In genomic region chr3:105162448-105162847, GRCh38 we compare ENCODE assay signal across 1 cellular context.
TF ChIP-seq lines count a peak whose summit lies in the region.

No MANE protein-coding gene starts in this region.

TF ChIP-seq in SK-N-SH, 30 proteins besides CTCF, POLR2A, EP300 and RAD21 (continued from another document):
- TF ChIP-seq PBX3 (IDR thresholded peaks at IDR 0.05): no peak
